In genomic region chr6:125095501-125096301, GRCh38 we compare ENCODE assay signal across 16 cellular contexts. TPM values are rescaled to one million over a fixed set of nuclear protein-coding genes. Genes with fewer than 3 reads are reported as not detected.
A peak's percentile ranks its signal among the peaks of the same experiment; 100 is the strongest.
DNase-seq lines count a peak whose midpoint lies in the region; ATAC-seq and TF ChIP-seq lines count a peak whose summit lies in the region.
"Had no signal": no experiment of that assay in that cellular context is flagged by ENCODE, and none has a peak within 500 bp of the region (broad histone marks: within the 10 kb centered on the region; RNA-seq: fewer than 3 reads in every experiment).

No MANE protein-coding gene starts in this region.

- no peak for ATAC-seq in GM18861 (IDR thresholded peaks at IDR 0.05; ENCODE audit: unreplicated experiment)
- ATAC-seq: GM12878 had no signal

- peaks cover 11% of the 10 kb centered on the region for H3K4me1 Mint-ChIP-seq in mesothelial cell of epicardium

- intact Hi-C loops in PC-9 (cut with micrococcal nuclease; ENCODE audit: unreplicated experiment) (no loop called here), transverse colon (cut with DNase I; ENCODE audit: low total_unique reads) (loop anchor here (5.0 kb wide), 1 partner anchor 133 kb away; the partner anchor contains the start of gene RNF217)

- no peak overlapping the region for H3K4me3 Mint-ChIP-seq in mesothelial cell of epicardium
- H3K4me3 Mint-ChIP-seq: stimulated activated naive CD8-positive, alpha-beta T cell treated with anti-CD3 and anti-CD28 coated beads, Interleukin-15, Interleukin-2, amounts not matched to agents 100 ng/mL and 50 ng/mL, for 24 hours had no signal

- WGBS in transverse colon (ENCODE audit: low coverage in 1 of 2), 2 donors: 50 to 54% methylated on average over 5 of the region's 5 CpGs

- no peak overlapping the region for H3K4me2 ChIP-seq in PC-9

- no peaks in the 10 kb centered on the region for H3K79me2 ChIP-seq in PC-9 (ENCODE audit: low read depth)

- H3K4me3 ChIP-seq in PC-9: no peak overlapping the region
- H3K4me3 ChIP-seq in epithelial cell of proximal tubule (ENCODE audit: low read depth, low read length): no peak overlapping the region
- H3K4me3 ChIP-seq in transverse colon: no peak overlapping the region
- H3K4me3 ChIP-seq: GM12878 had no signal

- H3K4me1 ChIP-seq in PC-9 (replicated peaks; ENCODE audit: insufficient read depth): no peaks in the 10 kb centered on the region
- H3K4me1 ChIP-seq in transverse colon: peaks cover 0 to 8% (median 7%) of the 10 kb centered on the region in 4 donors

- no peaks in the 10 kb centered on the region for H3K9me2 ChIP-seq in PC-9 (ENCODE audit: insufficient read depth)

- peaks cover 2% of the 10 kb centered on the region for H3K36me3 Mint-ChIP-seq in mesothelial cell of epicardium

- H4K20me1 ChIP-seq in PC-9 (ENCODE audit: insufficient read depth): no peaks in the 10 kb centered on the region

- H3K9me3 ChIP-seq in PC-9 (ENCODE audit: insufficient read depth, low read depth): no peaks in the 10 kb centered on the region
- no peaks in the 10 kb centered on the region for H3K9me3 ChIP-seq in transverse colon

- no peaks in the 10 kb centered on the region for H3K9me3 Mint-ChIP-seq in mesothelial cell of epicardium
- H3K9me3 Mint-ChIP-seq: stimulated activated naive CD8-positive, alpha-beta T cell treated with anti-CD3 and anti-CD28 coated beads, Interleukin-15, Interleukin-2, amounts not matched to agents 100 ng/mL and 50 ng/mL, for 24 hours had no signal

- peaks cover 6% of the 10 kb centered on the region; the same call in 1 of the 2 replicates for H3F3A ChIP-seq in PC-9 (ENCODE audit: insufficient read depth, low read depth)

- H3K27me3 Mint-ChIP-seq in mesothelial cell of epicardium (ENCODE audit: low read depth): no peaks in the 10 kb centered on the region

- POLR2A ChIA-PET in PC-9 (lab: Charles Lee; ENCODE audit: unreplicated experiment): interaction anchor here (0.5 kb wide), 1 partner anchor 134 kb away, joined by 3 read pairs; no protein-coding TSS in a partner anchor

- DNase-seq in PC-9 (no peak), epithelial cell of proximal tubule (ENCODE audit: low read depth) (peak; percentile 30), mesothelial cell of epicardium (ENCODE audit: low spot score in 2 of 2, unreplicated experiment in 2 of 2) (no peak), transverse colon (no peak), HuH-7.5 (ENCODE audit: low spot score) (no peak)
- no peak for DNase-seq in activated CD4-positive, alpha-beta T cell treated with anti-CD3 and anti-CD28 coated beads for 1 hour
- DNase-seq: activated CD4-positive, alpha-beta T cell treated with anti-CD3 and anti-CD28 coated beads, Interleukin-2, amount 50 U/mL, for 1 hour; effector memory CD4-positive, alpha-beta T cell; H7; NCI-H1694 treated with DMSO at 0.1 percent for 48 hours; NK-92 treated with Interleukin-12 subunit alpha and Interleukin-12 subunit beta, amount 100 ng/mL, for 24 hours; occipital lobe; stimulated activated CD4-positive, alpha-beta T cell treated with anti-CD3 and anti-CD28 coated beads, Interleukin-2, amount 100 ng/mL, for 48 hours had no signal

- in situ Hi-C loops in transverse colon (cut with MboI; ENCODE audit: low pct_ligation_motif_present in 1 of 4, low pct_unique_long_range_greater_than_20kb in 1 of 4, low sequenced_read_pairs in 3 of 4): no loop called here

- no peak overlapping the region for H2AFZ ChIP-seq in PC-9

- CTCF ChIA-PET in PC-9 (lab: Charles Lee): interaction anchor here (0.7 kb wide), 1 partner anchor 9 kb away, joined by 3 read pairs; no protein-coding TSS in a partner anchor

- no peak for TF ChIP-seq EP300 in transverse colon (IDR thresholded peaks at IDR 0.05; ENCODE audit: low read depth)

- peak overlapping the region; percentile 6 for H3K27ac Mint-ChIP-seq in mesothelial cell of epicardium
- H3K27ac Mint-ChIP-seq: stimulated activated naive CD8-positive, alpha-beta T cell treated with anti-CD3 and anti-CD28 coated beads, Interleukin-15, Interleukin-2, amounts not matched to agents 100 ng/mL and 50 ng/mL, for 24 hours had no signal

- TSS peak; percentile 22 for BruUV-seq in PC-9 (replicated peaks; lab: Mats Ljungman, UMichigan)

- TF ChIP-seq CTCF in PC-9 (conservative IDR thresholded peaks at IDR 0.05): no peak
- no peak for TF ChIP-seq CTCF in epithelial cell of proximal tubule (conservative IDR thresholded peaks at IDR 0.05; ENCODE audit: low read depth, low read length)
- TF ChIP-seq CTCF in mesothelial cell of epicardium (IDR thresholded peaks at IDR 0.05; ENCODE audit: unreplicated experiment): no peak
- no peak for TF ChIP-seq CTCF in transverse colon (IDR thresholded peaks at IDR 0.05)

- H3K36me3 ChIP-seq in PC-9 (ENCODE audit: low read depth): no peaks in the 10 kb centered on the region
- H3K36me3 ChIP-seq in transverse colon: no peaks in the 10 kb centered on the region

- no peak for TF ChIP-seq POLR2A in transverse colon (IDR thresholded peaks at IDR 0.05)

- H3K27me3 ChIP-seq in PC-9 (ENCODE audit: insufficient read depth, low read depth) (no peaks in the 10 kb centered on the region), transverse colon (no peaks in the 10 kb centered on the region)

- H3K27ac ChIP-seq in PC-9: no peak overlapping the region
- H3K27ac ChIP-seq in transverse colon: peak overlapping the region; percentile 13 to 59 (median 28)

RNA-seq across cellular contexts. Expression of gene TPD52L1, which starts 57.9 kb away (rescaled TPM):
- total RNA-seq in PC-9 (2021): 184 and 203 TPM in 2 replicates
- 54.3 and 67.3 TPM in 2 replicates for total RNA-seq in epithelial cell of proximal tubule
- 200 to 212 TPM (median 209 TPM) in 3 replicates for total RNA-seq in mesothelial cell of epicardium
- 10 to 100 TPM in 3 of 4 donors, 1 to 10 TPM in 1; 2.6 to 96.5 (median 25.2) TPM for total RNA-seq in transverse colon
